25 cellular contexts compared by ENCODE assay signal in the genomic region with DNA sequence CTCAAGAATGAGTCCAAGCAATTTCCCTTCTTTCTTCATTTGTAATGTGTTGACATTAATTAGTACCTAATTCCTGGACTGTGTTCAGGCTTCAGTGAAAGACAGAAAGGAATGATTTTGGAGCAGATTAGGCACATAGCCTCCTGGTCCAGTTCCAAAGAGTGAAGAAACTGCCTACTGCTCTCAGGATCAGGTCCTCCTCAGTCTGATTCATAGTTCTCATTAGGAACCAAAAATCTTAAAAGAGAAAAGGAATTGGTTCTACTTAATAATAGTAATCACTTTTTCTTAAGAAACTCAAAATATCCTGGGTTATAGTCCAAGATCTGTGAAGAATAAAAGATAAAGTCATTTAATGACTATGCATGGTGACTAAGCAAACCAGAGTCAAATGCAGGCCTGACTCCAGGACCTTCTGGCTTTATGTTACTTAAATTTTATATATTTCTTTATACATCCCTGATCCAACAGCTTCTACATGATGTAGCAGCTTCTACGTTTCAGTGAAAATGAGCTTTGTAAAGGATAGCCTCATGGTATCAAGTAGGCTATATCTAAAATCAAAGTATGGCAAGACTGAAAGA.
DNase-seq lines count a peak whose midpoint lies in the region; ATAC-seq, FAIRE-seq and TF ChIP-seq lines count a peak whose summit lies in the region.
"Had no signal": no experiment of that assay in that cellular context is flagged by ENCODE, and none has a peak within 500 bp of the region (broad histone marks: within the 10 kb centered on the region; RNA-seq: fewer than 3 reads in every experiment).

No MANE protein-coding gene starts in this region.

- no peaks in the 10 kb centered on the region for H3K9me3 ChIP-seq in astrocyte (ENCODE audit: insufficient read depth, low read depth, low read length)
- no peaks in the 10 kb centered on the region for H3K9me3 ChIP-seq in gastroesophageal sphincter
- H3K9me3 ChIP-seq in H9 (ENCODE audit: control insufficient read depth, low read depth, low read length): no peaks in the 10 kb centered on the region
- no peaks in the 10 kb centered on the region for H3K9me3 ChIP-seq in BE2C
- H3K9me3 ChIP-seq: left lung, mucosa of descending colon, spleen, stomach had no signal

- no peak overlapping the region for H2BK20ac ChIP-seq in H9 (ENCODE audit: low read depth, low read length, poor library complexity, severe bottlenecking)

- H2BK12ac ChIP-seq in H9 (ENCODE audit: insufficient read length, low read depth, low read length): no peak overlapping the region

- H2BK120ac ChIP-seq in H9 (ENCODE audit: low read depth, low read length, poor library complexity, severe bottlenecking): no peak overlapping the region

- no peaks in the 10 kb centered on the region for H3K79me1 ChIP-seq in H9 (ENCODE audit: insufficient read depth, low read depth, low read length, poor library complexity, severe bottlenecking)

- H3K9me3 Mint-ChIP-seq in astrocyte (ENCODE audit: unreplicated experiment) (no peaks in the 10 kb centered on the region), H9 (no peaks in the 10 kb centered on the region)
- no peaks in the 10 kb centered on the region for H3K9me3 Mint-ChIP-seq in stimulated activated effector memory CD8-positive, alpha-beta T cell treated with anti-CD3 and anti-CD28 coated beads, Interleukin-12 subunit alpha, Interleukin-12 subunit beta, amount 100 ng/mL, for 72 hours
- H3K9me3 Mint-ChIP-seq: WTC11 had no signal

- no peak overlapping the region for H3K23ac ChIP-seq in H9 (ENCODE audit: insufficient read length, low read depth, low read length)

- H3K56ac ChIP-seq in H9 (ENCODE audit: insufficient read length, low read depth, low read length): no peak overlapping the region

- DNase-seq in GM03348 (ENCODE audit: low spot score): peak; percentile 60
- peak; percentile 67 for DNase-seq in astrocyte (ENCODE audit: low read depth)
- DNase-seq in H9: no peak
- DNase-seq in stimulated activated effector memory CD8-positive, alpha-beta T cell treated with anti-CD3 and anti-CD28 coated beads, Interleukin-12 subunit alpha, Interleukin-12 subunit beta, amount 100 ng/mL, for 72 hours (ENCODE audit: low spot score in 2 of 2): no peak
- no peak for DNase-seq in BE2C
- DNase-seq in NCI-H1105 treated with DMSO at 0.1 percent for 48 hours (lab: John Stamatoyannopoulos, UW): no peak
- DNase-seq: activated CD4-positive, alpha-beta T cell treated with anti-CD3 and anti-CD28 coated beads, Interleukin-2, amount 50 U/mL, for 4 hours; activated effector memory CD4-positive, alpha-beta T cell treated with anti-CD3 and anti-CD28 coated beads, Interleukin-2, amount 50 U/mL, for 16 hours; CD4-positive, alpha-beta memory T cell; glutamatergic neuron; left lung; mucosa of descending colon; NCI-H1436; NCI-H510A treated with DMSO at 0.1 percent for 48 hours; spleen; stimulated activated CD4-positive, alpha-beta T cell treated with anti-CD3 and anti-CD28 coated beads, Interleukin-4, amount 100 ng/mL, for 4 hours; stomach; T-helper 9 cell had no signal

- H4K20me1 ChIP-seq in astrocyte (ENCODE audit: insufficient read depth, low read length) (no peaks in the 10 kb centered on the region), H9 (ENCODE audit: control insufficient read depth, insufficient read depth, insufficient read length) (no peaks in the 10 kb centered on the region)

- H2AK5ac ChIP-seq in H9 (ENCODE audit: insufficient read length, low read length): no peak overlapping the region

- H3K4ac ChIP-seq in H9 (ENCODE audit: low read depth, low read length): no peak overlapping the region

- H3K27ac ChIP-seq in ACC112 (ENCODE audit: low read depth, low read length) (peak overlapping the region; percentile 35), astrocyte (ENCODE audit: low read depth, low read length) (no peak overlapping the region), gastroesophageal sphincter (no peak overlapping the region), H9 (ENCODE audit: insufficient read length, low read depth, low read length) (no peak overlapping the region)
- H3K27ac ChIP-seq: cardiac muscle cell, left lung, RWPE1, stomach had no signal

- TF ChIP-seq POLR2A in gastroesophageal sphincter (IDR thresholded peaks at IDR 0.05): no peak

- H3K4me1 ChIP-seq in ACC112 (ENCODE audit: control insufficient read depth, insufficient read depth, low read length, unreplicated experiment) (peaks cover 22% of the 10 kb centered on the region), astrocyte (ENCODE audit: insufficient read depth, low read length) (peaks cover 7% of the 10 kb centered on the region), gastroesophageal sphincter (peaks cover 0 to 12% (median 0%) of the 10 kb centered on the region in 3 donors), H9 (ENCODE audit: insufficient read depth, low read length) (no peaks in the 10 kb centered on the region), BE2C (no peaks in the 10 kb centered on the region)
- H3K4me1 ChIP-seq: left lung, spleen had no signal

- TF ChIP-seq CTCF in astrocyte (IDR thresholded peaks at IDR 0.05; ENCODE audit: insufficient read depth, low read depth, low read length): no peak
- TF ChIP-seq CTCF in gastroesophageal sphincter (IDR thresholded peaks at IDR 0.05): no peak
- TF ChIP-seq CTCF in H9 (conservative IDR thresholded peaks at IDR 0.05): no peak
- no peak for TF ChIP-seq CTCF in BE2C (IDR thresholded peaks at IDR 0.05; ENCODE audit: low read depth, low read length)

- H3K36me3 ChIP-seq in ACC112 (ENCODE audit: insufficient read depth, low read length): no peaks in the 10 kb centered on the region
- H3K36me3 ChIP-seq in astrocyte (ENCODE audit: insufficient read depth, low read length): no peaks in the 10 kb centered on the region
- no peaks in the 10 kb centered on the region for H3K36me3 ChIP-seq in gastroesophageal sphincter
- no peaks in the 10 kb centered on the region for H3K36me3 ChIP-seq in BE2C
- H3K36me3 ChIP-seq: cardiac muscle cell, left lung, spleen, stomach had no signal

- TF ChIP-seq EP300 in gastroesophageal sphincter (IDR thresholded peaks at IDR 0.05): no peak

- no peak overlapping the region for H2BK15ac ChIP-seq in H9 (ENCODE audit: low read depth, low read length)

- H2BK5ac ChIP-seq in H9 (ENCODE audit: insufficient read length, low read length): no peak overlapping the region

- no peaks in the 10 kb centered on the region for H3K36me3 Mint-ChIP-seq in astrocyte (ENCODE audit: low read depth, unreplicated experiment)
- H3K36me3 Mint-ChIP-seq in H9 (ENCODE audit: insufficient read depth in 1 of 3, low read depth in 3 of 3): no peaks in the 10 kb centered on the region
- H3K36me3 Mint-ChIP-seq in stimulated activated effector memory CD8-positive, alpha-beta T cell treated with anti-CD3 and anti-CD28 coated beads, Interleukin-12 subunit alpha, Interleukin-12 subunit beta, amount 100 ng/mL, for 72 hours: no peaks in the 10 kb centered on the region
- H3K36me3 Mint-ChIP-seq: CD4-positive, alpha-beta memory T cell; WTC11 had no signal

- no peaks in the 10 kb centered on the region for H3K27me3 ChIP-seq in ACC112 (ENCODE audit: insufficient read depth, low read length)
- H3K27me3 ChIP-seq in astrocyte (ENCODE audit: insufficient read depth, low read length): no peaks in the 10 kb centered on the region
- H3K27me3 ChIP-seq in gastroesophageal sphincter: no peaks in the 10 kb centered on the region
- H3K27me3 ChIP-seq in H9 (ENCODE audit: insufficient read depth, low read length): no peaks in the 10 kb centered on the region
- no peaks in the 10 kb centered on the region for H3K27me3 ChIP-seq in BE2C
- H3K27me3 ChIP-seq: cardiac muscle cell, left lung, spleen, stomach had no signal

- H3K27ac Mint-ChIP-seq in astrocyte (ENCODE audit: unreplicated experiment) (no peak overlapping the region), H9 (no peak overlapping the region)
- no peak overlapping the region for H3K27ac Mint-ChIP-seq in stimulated activated effector memory CD8-positive, alpha-beta T cell treated with anti-CD3 and anti-CD28 coated beads, Interleukin-12 subunit alpha, Interleukin-12 subunit beta, amount 100 ng/mL, for 72 hours
- H3K27ac Mint-ChIP-seq: CD4-positive, alpha-beta memory T cell; WTC11 had no signal

- H3K4me1 Mint-ChIP-seq in astrocyte (ENCODE audit: low read depth, unreplicated experiment): no peaks in the 10 kb centered on the region
- peaks cover 2 to 3% of the 10 kb centered on the region in 2 experiments; a peak in 2 of 4 replicates for H3K4me1 Mint-ChIP-seq in H9
- no peaks in the 10 kb centered on the region for H3K4me1 Mint-ChIP-seq in stimulated activated effector memory CD8-positive, alpha-beta T cell treated with anti-CD3 and anti-CD28 coated beads, Interleukin-12 subunit alpha, Interleukin-12 subunit beta, amount 100 ng/mL, for 72 hours
- H3K4me1 Mint-ChIP-seq: CD4-positive, alpha-beta memory T cell had no signal

- H3K14ac ChIP-seq in H9 (ENCODE audit: insufficient read depth, low read length): no peak overlapping the region

- 44 to 90% methylated on average over 1 of the region's 1 CpG for WGBS in gastroesophageal sphincter (ENCODE audit: low coverage in 1 of 2), 2 donors
- WGBS in H9 (ENCODE audit: extremely low coverage, insufficient read length, low lambda C conversion rate): no CpG with 5 or more reads among the region's 1 CpG

- H3K4me3 ChIP-seq in ACC112 (ENCODE audit: low read depth, low read length): no peak overlapping the region
- H3K4me3 ChIP-seq in astrocyte (ENCODE audit: insufficient read depth, low read depth, low read length): no peak overlapping the region
- H3K4me3 ChIP-seq in gastroesophageal sphincter: no peak overlapping the region
- no peak overlapping the region for H3K4me3 ChIP-seq in BE2C (ENCODE audit: low read depth, low read length)
- H3K4me3 ChIP-seq: cardiac muscle cell, left lung, mucosa of descending colon, spleen, stomach had no signal

- no peak overlapping the region for H4K91ac ChIP-seq in H9 (ENCODE audit: insufficient read length, low read depth, low read length)

- no peak overlapping the region for H3T11ph ChIP-seq in H9 (ENCODE audit: low read length)

- no peak for FAIRE-seq in astrocyte (lab: Jason Lieb, UNC)
- FAIRE-seq: A204.1, HepG2 had no signal

- H3K79me2 ChIP-seq in ACC112 (ENCODE audit: control insufficient read depth, insufficient read depth, low read length, unreplicated experiment) (no peaks in the 10 kb centered on the region), astrocyte (ENCODE audit: insufficient read depth, low read length) (no peaks in the 10 kb centered on the region), H9 (ENCODE audit: insufficient read depth, low read length) (no peaks in the 10 kb centered on the region)

- no peak overlapping the region for H4K5ac ChIP-seq in H9 (ENCODE audit: insufficient read length, low read depth, low read length)

- no peak overlapping the region for H3K9ac ChIP-seq in astrocyte (ENCODE audit: low read length)
- H3K9ac ChIP-seq in H9 (ENCODE audit: extremely low read depth, insufficient read length, low read length): no peak overlapping the region

- H3K27me3 Mint-ChIP-seq in astrocyte (ENCODE audit: low read depth, unreplicated experiment) (no peaks in the 10 kb centered on the region), H9 (ENCODE audit: low read depth) (no peaks in the 10 kb centered on the region)

- no peaks in the 10 kb centered on the region for H3K23me2 ChIP-seq in H9 (ENCODE audit: insufficient read length, low read depth, low read length, poor library complexity, severe bottlenecking)

- no peak overlapping the region for H4K8ac ChIP-seq in H9 (replicated peaks; ENCODE audit: insufficient read length, low read depth, low read length)

- H3K4me2 ChIP-seq in astrocyte (ENCODE audit: low read length) (no peak overlapping the region), H9 (ENCODE audit: insufficient read depth, insufficient read length, low read length) (no peak overlapping the region)

- H3K18ac ChIP-seq in H9 (ENCODE audit: insufficient read length, low read depth, low read length): no peak overlapping the region

- ATAC-seq in gastroesophageal sphincter: peak; percentile 61
- ATAC-seq in stimulated activated effector memory CD8-positive, alpha-beta T cell treated with anti-CD3 and anti-CD28 coated beads, Interleukin-12 subunit alpha, Interleukin-12 subunit beta, amount 100 ng/mL, for 72 hours: no peak
- ATAC-seq: HepG2, left lung, mucosa of descending colon, WTC11 had no signal

- no peak overlapping the region for H3K4me3 Mint-ChIP-seq in astrocyte (ENCODE audit: unreplicated experiment)
- H3K4me3 Mint-ChIP-seq in H9: no peak overlapping the region
- H3K4me3 Mint-ChIP-seq in stimulated activated effector memory CD8-positive, alpha-beta T cell treated with anti-CD3 and anti-CD28 coated beads, Interleukin-12 subunit alpha, Interleukin-12 subunit beta, amount 100 ng/mL, for 72 hours: no peak overlapping the region
- H3K4me3 Mint-ChIP-seq: CD4-positive, alpha-beta memory T cell; WTC11 had no signal

- H2AFZ ChIP-seq in ACC112 (ENCODE audit: low read length, unreplicated experiment) (peak overlapping the region; percentile 50), astrocyte (ENCODE audit: low read depth, low read length) (no peak overlapping the region), H9 (ENCODE audit: low read length) (no peak overlapping the region)

Comparison
In these comparisons a context has a peak if more than half of its experiments do, and no peak if none do; other contexts are left out.
1. DNase-seq: peak in GM03348 (single experiment) and astrocyte (single experiment); none in H9 (single experiment), stimulated activated effector memory CD8-positive, alpha-beta T cell treated with anti-CD3 and anti-CD28 coated beads, Interleukin-12 subunit alpha, Interleukin-12 subunit beta, amount 100 ng/mL, for 72 hours (0 of 2), BE2C (single experiment) and NCI-H1105 treated with DMSO at 0.1 percent for 48 hours (single experiment).